ENCODE assay signal across 1 cellular context in genomic region chrX:49041683-49042529, GRCh38.
TF ChIP-seq lines count a peak whose summit lies in the region.

No MANE protein-coding gene starts in this region.

TF ChIP-seq in GM23338, 12 proteins besides CTCF, POLR2A, EP300 and RAD21 (continued from another document):
- no peak for TF ChIP-seq ZNF462 (CRISPR knock-in tag; IDR thresholded peaks at IDR 0.05)
- TF ChIP-seq ZNF114 (CRISPR knock-in tag; IDR thresholded peaks at IDR 0.05): no peak
- TF ChIP-seq NANOG (IDR thresholded peaks at IDR 0.05; ENCODE audit: borderline replicate concordance): no peak
- no peak for TF ChIP-seq STAT1 (IDR thresholded peaks at IDR 0.05; ENCODE audit: unreplicated experiment)
